ENCODE assay signal across 9 cellular contexts in the genomic region with DNA sequence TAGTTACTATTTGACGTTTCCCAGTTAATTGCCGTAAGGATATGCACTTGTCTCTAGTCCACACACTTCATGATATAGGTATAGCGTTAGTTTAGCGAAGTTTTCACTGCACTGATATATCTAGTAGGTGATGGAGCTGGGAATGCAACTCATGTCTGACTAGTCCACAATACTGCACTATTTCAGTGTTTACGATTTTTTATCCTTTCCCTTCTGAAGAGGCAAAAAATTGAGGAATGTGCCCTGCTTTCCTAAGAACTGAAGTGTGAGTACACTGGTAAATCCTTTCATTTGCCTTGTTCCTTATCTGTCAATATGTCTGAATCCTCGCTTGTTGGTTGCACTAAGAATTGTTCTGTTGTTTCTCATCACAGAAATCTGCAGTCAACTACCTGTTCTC. TPM values are rescaled to one million over a fixed set of nuclear protein-coding genes. Genes with fewer than 3 reads are reported as not detected.
DNase-seq lines count a peak whose midpoint lies in the region; ATAC-seq and TF ChIP-seq lines count a peak whose summit lies in the region.
"Had no signal": no experiment of that assay in that cellular context is flagged by ENCODE, and none has a peak within 500 bp of the region (broad histone marks: within the 10 kb centered on the region; RNA-seq: fewer than 3 reads in every experiment).

No MANE protein-coding gene starts in this region.

- H3K36me3 ChIP-seq in BJ (ENCODE audit: control insufficient read depth, insufficient read depth, low read length) = no peaks in the 10 kb centered on the region
- H3K36me3 ChIP-seq in KOPT-K1 (ENCODE audit: insufficient read depth, low read length) = peaks cover 53% of the 10 kb centered on the region

- H3K9me3 ChIP-seq in KOPT-K1 (ENCODE audit: insufficient read depth, low read length, poor library complexity, severe bottlenecking) = no peaks in the 10 kb centered on the region

- in situ Hi-C loops in G401 (cut with HindIII; ENCODE audit: low sequenced_read_pairs) = no loop called here

- H3K27ac ChIP-seq in KOPT-K1 (ENCODE audit: low read depth, low read length, poor library complexity, severe bottlenecking) = peak overlapping the region; percentile 81

- CTCF ChIA-PET in BJ (lab: Yijun Ruan, JAX) = no interaction called here

- H3K27me3 Mint-ChIP-seq in natural killer cell treated with Interleukin-12 subunit alpha and Interleukin-12 subunit beta and Interleukin-15 and Interleukin-18, amount 100 ng/mL, for 72 hours = peaks cover 0 to 2% of the 10 kb centered on the region in 2 donors

- no peak for ATAC-seq in natural killer cell treated with Interleukin-12 subunit alpha and Interleukin-12 subunit beta and Interleukin-15 and Interleukin-18, amount 100 ng/mL, for 72 hours
- ATAC-seq in GM19328 (IDR thresholded peaks at IDR 0.05; ENCODE audit: unreplicated experiment) (no peak), GM19035 (IDR thresholded peaks at IDR 0.05; ENCODE audit: unreplicated experiment) (no peak)

- H3K4me3 Mint-ChIP-seq in natural killer cell treated with Interleukin-12 subunit alpha and Interleukin-12 subunit beta and Interleukin-15 and Interleukin-18, amount 100 ng/mL, for 72 hours = peak overlapping the region; percentile 95

- DNase-seq in BJ (ENCODE audit: low read depth) (no peak), dermis blood vessel endothelial cell (peak; percentile 4), GM10266 (ENCODE audit: extremely low spot score) (no peak), G401 (ENCODE audit: low spot score) (no peak)
- no peak for DNase-seq in natural killer cell treated with Interleukin-12 subunit alpha and Interleukin-12 subunit beta and Interleukin-15 and Interleukin-18, amount 100 ng/mL, for 72 hours (ENCODE audit: low spot score)
- DNase-seq: NCI-H1930 had no signal

- H3K27me3 ChIP-seq in BJ (ENCODE audit: control insufficient read depth, insufficient read depth, low read length) = no peaks in the 10 kb centered on the region; the same call in 1 of the 2 replicates

- H3K27ac Mint-ChIP-seq in natural killer cell treated with Interleukin-12 subunit alpha and Interleukin-12 subunit beta and Interleukin-15 and Interleukin-18, amount 100 ng/mL, for 72 hours = peak overlapping the region; percentile 95 to 96

- no peak for TF ChIP-seq CTCF in BJ (IDR thresholded peaks at IDR 0.05; ENCODE audit: insufficient read depth, low read depth, low read length)
- no peak for TF ChIP-seq CTCF in GM10266 (IDR thresholded peaks at IDR 0.05; ENCODE audit: control insufficient read depth, insufficient read depth, low read depth, missing control alignments)

- H3K4me1 Mint-ChIP-seq in natural killer cell treated with Interleukin-12 subunit alpha and Interleukin-12 subunit beta and Interleukin-15 and Interleukin-18, amount 100 ng/mL, for 72 hours (ENCODE audit: low read depth in 2 of 2) = peaks cover 22 to 26% of the 10 kb centered on the region in 2 donors

- H3K9me3 Mint-ChIP-seq in natural killer cell treated with Interleukin-12 subunit alpha and Interleukin-12 subunit beta and Interleukin-15 and Interleukin-18, amount 100 ng/mL, for 72 hours = no peaks in the 10 kb centered on the region

- peaks cover 30% of the 10 kb centered on the region for H3K36me3 Mint-ChIP-seq in natural killer cell treated with Interleukin-12 subunit alpha and Interleukin-12 subunit beta and Interleukin-15 and Interleukin-18, amount 100 ng/mL, for 72 hours

- H3K4me3 ChIP-seq in BJ (ENCODE audit: low read depth, low read length) = peak overlapping the region; percentile 70

- POLR2A ChIA-PET in BJ (lab: Charles Lee) = no interaction called here

RNA-seq across cellular contexts. Expression of a gene that starts 1.0 kb away (rescaled TPM):
- 1,079 and 2,002 TPM in 2 replicates for polyA plus RNA-seq in BJ (2011; rRNA removed)
- 15.4 and 36.1 TPM in 2 replicates for polyA minus RNA-seq in BJ (2011; rRNA and poly(A)+ RNA removed)
- total RNA-seq in dermis blood vessel endothelial cell = 660 and 938 TPM in 2 replicates
- 100 to 1,000 TPM in 1 of 2 donors, 10 to 100 TPM in 1; 62.9 to 148 TPM for total RNA-seq in natural killer cell treated with Interleukin-12 subunit alpha and Interleukin-12 subunit beta and Interleukin-15 and Interleukin-18, amount 100 ng/mL, for 72 hours
- total RNA-seq in G401 (2014; rRNA removed; shearing (Covaris generic)) = 415 and 688 TPM in 2 replicates

RNA-seq across cellular contexts. Expression of a gene that starts 5.8 kb away (rescaled TPM):
- polyA plus RNA-seq in BJ (2011; rRNA removed) = not detected in 2 replicates
- not detected in 2 replicates for polyA minus RNA-seq in BJ (2011; rRNA and poly(A)+ RNA removed)
- total RNA-seq in dermis blood vessel endothelial cell = not detected in 2 replicates
- 1 to 10 TPM in 1 of 2 donors, under 1 TPM in 1; 0.38 to 7.2 TPM for total RNA-seq in natural killer cell treated with Interleukin-12 subunit alpha and Interleukin-12 subunit beta and Interleukin-15 and Interleukin-18, amount 100 ng/mL, for 72 hours
- total RNA-seq in G401 (2014; rRNA removed; shearing (Covaris generic)) = not detected in 2 replicates

RNA-seq across cellular contexts. Expression of a gene that starts 15.9 kb away (rescaled TPM):
- polyA plus RNA-seq in BJ (2011; rRNA removed) = 28.4 and 29.2 TPM in 2 replicates
- polyA minus RNA-seq in BJ (2011; rRNA and poly(A)+ RNA removed) = 4.7 and 9.0 TPM in 2 replicates
- total RNA-seq in dermis blood vessel endothelial cell = 26.8 and 29.3 TPM in 2 replicates
- total RNA-seq in natural killer cell treated with Interleukin-12 subunit alpha and Interleukin-12 subunit beta and Interleukin-15 and Interleukin-18, amount 100 ng/mL, for 72 hours = 10 to 100 TPM; 42.1 to 58.2 TPM
- total RNA-seq in G401 (2014; rRNA removed; shearing (Covaris generic)) = 80.4 and 86.3 TPM in 2 replicates

RNA-seq across cellular contexts. Expression of a gene that starts 16.2 kb away (rescaled TPM):
- polyA plus RNA-seq in BJ (2011; rRNA removed) = 17.9 and 37.4 TPM in 2 replicates
- 13.1 and 13.8 TPM in 2 replicates for polyA minus RNA-seq in BJ (2011; rRNA and poly(A)+ RNA removed)
- 90.0 and 99.7 TPM in 2 replicates for total RNA-seq in dermis blood vessel endothelial cell
- total RNA-seq in natural killer cell treated with Interleukin-12 subunit alpha and Interleukin-12 subunit beta and Interleukin-15 and Interleukin-18, amount 100 ng/mL, for 72 hours = 10 to 100 TPM; 34.0 to 43.8 TPM
- 44.3 and 54.6 TPM in 2 replicates for total RNA-seq in G401 (2014; rRNA removed; shearing (Covaris generic))

RNA-seq across cellular contexts. Expression of a gene that starts 43.3 kb away (rescaled TPM):
- polyA plus RNA-seq in BJ (2011; rRNA removed) = 5.9 and 6.4 TPM in 2 replicates
- polyA minus RNA-seq in BJ (2011; rRNA and poly(A)+ RNA removed) = 2.9 and 5.2 TPM in 2 replicates
- 2.4 and 4.0 TPM in 2 replicates for total RNA-seq in dermis blood vessel endothelial cell
- total RNA-seq in natural killer cell treated with Interleukin-12 subunit alpha and Interleukin-12 subunit beta and Interleukin-15 and Interleukin-18, amount 100 ng/mL, for 72 hours = 10 to 100 TPM; 18.6 to 31.9 TPM
- 9.2 and 17.0 TPM in 2 replicates for total RNA-seq in G401 (2014; rRNA removed; shearing (Covaris generic))
